14 cellular contexts compared by ENCODE assay signal in the genomic region with DNA sequence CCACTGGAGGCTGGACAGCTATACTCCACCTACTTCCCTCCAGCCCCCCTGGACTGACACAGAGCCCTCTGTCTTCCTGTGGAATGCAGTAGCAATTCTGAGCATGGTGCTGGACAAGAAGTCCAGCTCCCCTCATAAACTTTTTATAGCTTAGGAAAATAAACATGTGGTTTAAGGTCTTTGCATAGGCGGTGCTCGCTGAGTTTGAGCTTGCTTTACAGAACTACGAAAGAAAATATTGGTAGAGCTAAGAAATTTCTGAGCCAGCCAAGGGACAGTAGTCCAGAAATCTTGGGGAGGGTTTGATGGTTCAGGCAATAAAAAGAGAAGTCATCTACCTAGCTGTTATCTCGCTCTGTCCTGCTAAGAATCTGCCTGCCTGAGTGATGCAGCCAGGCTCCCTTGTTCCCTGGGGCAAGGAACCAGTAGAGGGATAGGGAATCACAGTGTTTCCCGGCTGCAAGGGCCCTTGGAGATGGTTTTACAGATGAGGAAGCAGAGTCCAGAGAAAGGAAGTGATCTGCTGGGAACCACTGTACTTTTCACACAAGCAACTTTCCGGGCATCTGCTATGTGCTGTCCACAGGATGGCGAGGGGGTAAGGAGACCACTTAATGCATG.
DNase-seq lines count a peak whose midpoint lies in the region; ATAC-seq and TF ChIP-seq lines count a peak whose summit lies in the region.
"Had no signal": no experiment of that assay in that cellular context is flagged by ENCODE, and none has a peak within 500 bp of the region (broad histone marks: within the 10 kb centered on the region; RNA-seq: fewer than 3 reads in every experiment).

No MANE protein-coding gene starts in this region.

- H3K27me3 ChIP-seq in BJ (ENCODE audit: control insufficient read depth, insufficient read depth, low read length) (peaks cover 25% of the 10 kb centered on the region), Loucy (ENCODE audit: insufficient read depth, low read length, poor library complexity, severe bottlenecking) (no peaks in the 10 kb centered on the region)

- H3K9ac ChIP-seq in Loucy (ENCODE audit: low read depth, low read length, poor library complexity, severe bottlenecking) = peak overlapping the region; percentile 19

- peaks cover 21% of the 10 kb centered on the region for H3K4me1 ChIP-seq in Loucy (ENCODE audit: insufficient read depth, low read length, poor library complexity, severe bottlenecking)

- peak overlapping the region; percentile 68 for H3K27ac Mint-ChIP-seq in nephron progenitor cell
- H3K27ac Mint-ChIP-seq: CD4-positive, alpha-beta T cell had no signal

- H3K9me2 ChIP-seq in Loucy (replicated peaks; ENCODE audit: low read depth, low read length) = no peaks in the 10 kb centered on the region

- no peaks in the 10 kb centered on the region for H3K79me2 ChIP-seq in Loucy (ENCODE audit: insufficient read depth, low read length)

- H3K4me2 ChIP-seq in Loucy (ENCODE audit: low read depth, low read length, poor library complexity, severe bottlenecking) = peak overlapping the region; percentile 36

- no peaks in the 10 kb centered on the region for H3K36me3 Mint-ChIP-seq in nephron progenitor cell (ENCODE audit: low read depth)
- H3K36me3 Mint-ChIP-seq: naive thymus-derived CD8-positive, alpha-beta T cell had no signal

- POLR2A ChIA-PET in BJ (lab: Charles Lee) = interaction anchor here (0.5 kb wide), 1 partner anchor 1615 kb away, joined by 4 read pairs; no protein-coding TSS in a partner anchor

- TF ChIP-seq CTCF in BJ (IDR thresholded peaks at IDR 0.05; ENCODE audit: insufficient read depth, low read depth, low read length) = no peak
- no peak for TF ChIP-seq CTCF in Loucy (conservative IDR thresholded peaks at IDR 0.05; ENCODE audit: low read length)
- TF ChIP-seq CTCF in nephron progenitor cell (IDR thresholded peaks at IDR 0.05) = no peak

- H4K20me1 ChIP-seq in Loucy (ENCODE audit: insufficient read depth, low read length, poor library complexity, severe bottlenecking) = no peaks in the 10 kb centered on the region

- CTCF ChIA-PET in BJ (lab: Yijun Ruan, JAX) = interaction anchor here (1.0 kb wide), 1 partner anchor 75 kb away, joined by 3 read pairs; no protein-coding TSS in a partner anchor

- H3K9me3 Mint-ChIP-seq in nephron progenitor cell = no peaks in the 10 kb centered on the region
- H3K9me3 Mint-ChIP-seq: CD4-positive, alpha-beta T cell; naive thymus-derived CD8-positive, alpha-beta T cell had no signal

- H2AFZ ChIP-seq in Loucy (ENCODE audit: low read length) = peak overlapping the region; percentile 80

- H3K9me3 ChIP-seq in Loucy (ENCODE audit: insufficient read depth, low read depth, low read length) = no peaks in the 10 kb centered on the region

- peaks cover 41% of the 10 kb centered on the region for H3K4me1 Mint-ChIP-seq in nephron progenitor cell

- DNase-seq in BJ (ENCODE audit: low read depth) (peak; percentile 62), epidermal melanocyte (ENCODE audit: insufficient read length, low spot score) (peak; percentile 76), nephron progenitor cell (peak; percentile 15), NCI-H446 (lab: John Stamatoyannopoulos, UW) (no peak)
- DNase-seq in activated CD4-positive, CD25-positive, alpha-beta regulatory T cell (lab: John Stamatoyannopoulos, UW) = no peak
- DNase-seq: activated T-cell treated with anti-CD3 and anti-CD28 coated beads, Interleukin-2, amount 50 U/mL, for 48 hours; CD4-positive, alpha-beta T cell; naive thymus-derived CD8-positive, alpha-beta T cell; NCI-H1436; Right ventricle myocardium superior had no signal

- ATAC-seq in HG02610 (IDR thresholded peaks at IDR 0.05; ENCODE audit: unreplicated experiment) (no peak), HG03439 (IDR thresholded peaks at IDR 0.05; ENCODE audit: unreplicated experiment) (no peak)
- ATAC-seq: activated CD4-positive, CD25-positive, alpha-beta regulatory T cell treated with anti-CD3 and anti-CD28 coated beads, Interleukin-2, amount 50 U/mL, for 24 hours; naive thymus-derived CD8-positive, alpha-beta T cell had no signal

- no peak overlapping the region for H3K4me3 ChIP-seq in BJ (ENCODE audit: low read depth, low read length)
- no peak overlapping the region for H3K4me3 ChIP-seq in Loucy (ENCODE audit: low read length, poor library complexity, severe bottlenecking)

- H3K36me3 ChIP-seq in BJ (ENCODE audit: control insufficient read depth, insufficient read depth, low read length) (no peaks in the 10 kb centered on the region), Loucy (ENCODE audit: insufficient read depth, low read length) (no peaks in the 10 kb centered on the region)

- no peak overlapping the region for H3K4me3 Mint-ChIP-seq in nephron progenitor cell
- H3K4me3 Mint-ChIP-seq: CD4-positive, alpha-beta T cell; naive thymus-derived CD8-positive, alpha-beta T cell had no signal

- peaks cover 11% of the 10 kb centered on the region for H3K27me3 Mint-ChIP-seq in nephron progenitor cell (ENCODE audit: low read depth, poor library complexity)
- H3K27me3 Mint-ChIP-seq: CD4-positive, alpha-beta T cell; naive thymus-derived CD8-positive, alpha-beta T cell had no signal

- H3F3A ChIP-seq in Loucy (ENCODE audit: low read depth) = no peaks in the 10 kb centered on the region

Comparison
In these comparisons a context has a peak if more than half of its experiments do, and no peak if none do; other contexts are left out.
1. DNase-seq: peak in BJ (single experiment), epidermal melanocyte (single experiment) and nephron progenitor cell (single experiment); none in NCI-H446 (0 of 2) and activated CD4-positive, CD25-positive, alpha-beta regulatory T cell (0 of 4).